In genomic region chr20:35191419-35191818, GRCh38 we compare ENCODE assay signal across 20 cellular contexts. TPM values are rescaled to one million over a fixed set of nuclear protein-coding genes. Genes with fewer than 3 reads are reported as not detected.
"Had no signal": no experiment of that assay in that cellular context is flagged by ENCODE, and none has a peak within 500 bp of the region (broad histone marks: within the 10 kb centered on the region; RNA-seq: fewer than 3 reads in every experiment).

No MANE protein-coding gene starts in this region.

- H3K27ac ChIP-seq: colonic mucosa, skin epidermis, tibial artery, uterus had no signal

- H3K4me3 Mint-ChIP-seq: activated naive CD4-positive, alpha-beta T cell treated with anti-CD3 and anti-CD28 coated beads, Interleukin-2, amount 10 ng/mL, durations not matched to agents 7 days and 5 days; activated naive CD8-positive, alpha-beta T cell treated with anti-CD3 and anti-CD28 coated beads, Interleukin-2, amount 50 U/mL, for 24 hours; brain; central memory CD8-positive, alpha-beta T cell; neural crest cell had no signal

- H3K4me3 ChIP-seq: colonic mucosa, skin epidermis, tibial artery, uterus had no signal

- H3K9me3 ChIP-seq: colonic mucosa, tibial artery, uterus had no signal

- H3K4me1 Mint-ChIP-seq: activated naive CD4-positive, alpha-beta T cell treated with anti-CD3 and anti-CD28 coated beads, Interleukin-2, amount 10 ng/mL, durations not matched to agents 7 days and 5 days; activated naive CD8-positive, alpha-beta T cell treated with anti-CD3 and anti-CD28 coated beads, Interleukin-2, amount 50 U/mL, for 24 hours; central memory CD8-positive, alpha-beta T cell had no signal

- H3K27ac Mint-ChIP-seq: activated naive CD4-positive, alpha-beta T cell treated with anti-CD3 and anti-CD28 coated beads, Interleukin-2, amount 10 ng/mL, durations not matched to agents 7 days and 5 days; activated naive CD8-positive, alpha-beta T cell treated with anti-CD3 and anti-CD28 coated beads, Interleukin-2, amount 50 U/mL, for 24 hours had no signal

- H3K27me3 ChIP-seq: colonic mucosa, tibial artery, uterus had no signal

- H3K27me3 Mint-ChIP-seq: activated naive CD4-positive, alpha-beta T cell treated with anti-CD3 and anti-CD28 coated beads, Interleukin-2, amount 10 ng/mL, durations not matched to agents 7 days and 5 days; activated naive CD8-positive, alpha-beta T cell treated with anti-CD3 and anti-CD28 coated beads, Interleukin-2, amount 50 U/mL, for 24 hours; central memory CD8-positive, alpha-beta T cell had no signal

- ATAC-seq: activated naive CD8-positive, alpha-beta T cell treated with anti-CD3 and anti-CD28 coated beads, Interleukin-2, amount 50 U/mL, for 24 hours; stimulated activated naive CD8-positive, alpha-beta T cell treated with anti-CD3 and anti-CD28 coated beads, Interleukin-15, Interleukin-2, amounts not matched to agents 100 U/mL and 50 U/mL, for 24 hours had no signal

- DNase-seq: activated CD4-positive, alpha-beta T cell treated with anti-CD3 and anti-CD28 coated beads, Interleukin-2, amount 50 U/mL, for 1 hour; activated CD4-positive, CD25-positive, alpha-beta regulatory T cell treated with anti-CD3 and anti-CD28 coated beads, Interleukin-2, amount 50 U/mL, for 72 hours; activated CD8-positive, alpha-beta memory T cell treated with anti-CD3 and anti-CD28 coated beads for 24 hours; activated CD8-positive, alpha-beta memory T cell treated with anti-CD3 and anti-CD28 coated beads, Interleukin-2, amount 50 U/mL, for 48 hours; activated effector memory CD4-positive, alpha-beta T cell treated with Interleukin-2 at 50 U/mL for 16 hours; activated naive CD4-positive, alpha-beta T cell treated with anti-CD3 and anti-CD28 coated beads, Interleukin-2, amount 10 ng/mL, durations not matched to agents 7 days and 5 days; activated naive CD8-positive, alpha-beta T cell treated with anti-CD3 and anti-CD28 coated beads, Interleukin-2, amount 50 U/mL, for 24 hours; activated T-cell treated with anti-CD3 and anti-CD28 coated beads, Interleukin-2, amount 50 U/mL, for 48 hours; anterior cingulate cortex; colonic mucosa; stimulated activated naive CD8-positive, alpha-beta T cell treated with anti-CD3 and anti-CD28 coated beads, Interleukin-15, Interleukin-2, amounts not matched to agents 100 U/mL and 50 U/mL, for 24 hours; substantia nigra; tibial artery; uterus had no signal

- H3K36me3 ChIP-seq: colonic mucosa, uterus had no signal

- H3K4me1 ChIP-seq: colonic mucosa, tibial artery, uterus had no signal

- H3K9me3 Mint-ChIP-seq: central memory CD8-positive, alpha-beta T cell had no signal

RNA-seq across cellular contexts. Expression of gene PROCR, which starts 19.5 kb away (rescaled TPM):
- total RNA-seq: neural crest cell had no signal

RNA-seq across cellular contexts. Expression of gene MMP24, which starts 35.1 kb away (rescaled TPM):
- total RNA-seq: mononuclear cell had no signal
- polyA plus RNA-seq: keratinocyte had no signal
